Comparison of ENCODE assay signal across 12 cellular contexts in genomic region chr22:23233084-23233501, GRCh38. TPM values are rescaled to one million over a fixed set of nuclear protein-coding genes. Genes with fewer than 3 reads are reported as not detected.
DNase-seq lines count a peak whose midpoint lies in the region; ATAC-seq, FAIRE-seq and TF ChIP-seq lines count a peak whose summit lies in the region.
"Had no signal": no experiment of that assay in that cellular context is flagged by ENCODE, and none has a peak within 500 bp of the region (broad histone marks: within the 10 kb centered on the region; RNA-seq: fewer than 3 reads in every experiment).

No MANE protein-coding gene starts in this region.

- CTCF ChIA-PET in activated CD4-positive, alpha-beta T cell treated with anti-CD3 and anti-CD28 coated beads for 36 hours (lab: Charles Lee) = interaction anchor here (2.0 kb wide), 1 partner anchor 15 kb away, joined by 11 read pairs; no protein-coding TSS in a partner anchor

- no peak for TF ChIP-seq POLR2A in adrenal gland (IDR thresholded peaks at IDR 0.05)

- H4K91ac ChIP-seq in trophoblast cell (ENCODE audit: low read depth, low read length) = no peak overlapping the region

- no CpG with 5 or more reads among the region's 10 CpGs for WGBS in trophoblast cell (ENCODE audit: extremely low coverage, insufficient coverage, insufficient read length)
- 51 to 90% (median 71%) methylated on average over 6 to 10 of the region's 10 CpGs for WGBS in adrenal gland, 4 donors

- H3K4me3 ChIP-seq in SJCRH30 (no peak overlapping the region), fibroblast of pulmonary artery (replicated peaks; ENCODE audit: low read depth, low read length) (no peak overlapping the region), trophoblast cell (ENCODE audit: low read depth, low read length) (no peak overlapping the region), adrenal gland (no peak overlapping the region)
- H3K4me3 ChIP-seq: MG63 had no signal

- H3K4me1 ChIP-seq in SJCRH30 (peaks cover 55% of the 10 kb centered on the region), trophoblast cell (ENCODE audit: control insufficient read depth in 1 of 2, insufficient read depth in 2 of 2, low read length in 2 of 2) (peaks cover 9 to 17% of the 10 kb centered on the region in 2 experiments), adrenal gland (replicated peaks in 1 of 2) (peaks cover 0 to 22% of the 10 kb centered on the region in 2 donors)

- no peaks in the 10 kb centered on the region for H3K27me3 Mint-ChIP-seq in activated CD4-positive, alpha-beta T cell treated with anti-CD3 and anti-CD28 coated beads for 36 hours

- no peak overlapping the region for H4K8ac ChIP-seq in trophoblast cell (ENCODE audit: low read depth, low read length)

- H3K9me3 Mint-ChIP-seq in activated CD4-positive, alpha-beta T cell treated with anti-CD3 and anti-CD28 coated beads for 36 hours (ENCODE audit: low read depth) = peaks cover 16% of the 10 kb centered on the region

- H3K9me3 ChIP-seq in SJCRH30 (replicated peaks) (0 out of 2 replicates have a peak, but pooled peaks cover 3% of the 10 kb centered on the region), trophoblast cell (ENCODE audit: insufficient read depth, low read depth, low read length) (no peaks in the 10 kb centered on the region), adrenal gland (replicated peaks in 1 of 3) (peaks cover 0 to 16% (median 10%) of the 10 kb centered on the region in 3 donors)

- H3K4me3 Mint-ChIP-seq in activated CD4-positive, alpha-beta T cell treated with anti-CD3 and anti-CD28 coated beads for 36 hours = no peak overlapping the region

- no peak overlapping the region for H2AK5ac ChIP-seq in trophoblast cell (ENCODE audit: low read length)

- H3K36me3 Mint-ChIP-seq in activated CD4-positive, alpha-beta T cell treated with anti-CD3 and anti-CD28 coated beads for 36 hours (ENCODE audit: low read depth) = peaks cover 39% of the 10 kb centered on the region

- FAIRE-seq in RCC 7860 (lab: Jason Lieb, UNC) = no peak
- FAIRE-seq: islet of Langerhans had no signal

- ATAC-seq in activated CD4-positive, alpha-beta T cell treated with anti-CD3 and anti-CD28 coated beads for 36 hours = no peak

- H3K23ac ChIP-seq in trophoblast cell (ENCODE audit: low read length) = no peak overlapping the region

- peak; percentile 16 for TF ChIP-seq CTCF in fibroblast of pulmonary artery (IDR thresholded peaks at IDR 0.05; ENCODE audit: low read length, missing control alignments)
- no peak for TF ChIP-seq CTCF in adrenal gland (IDR thresholded peaks at IDR 0.05)

- intact Hi-C loops in activated CD4-positive, alpha-beta T cell treated with anti-CD3 and anti-CD28 coated beads for 36 hours (cut with DNase I, micrococcal nuclease) = no loop called here
- intact Hi-C loops in adrenal gland (cut with DNase I) = no loop called here

- no peak overlapping the region for H3K14ac ChIP-seq in trophoblast cell (ENCODE audit: low read length)

- H3K36me3 ChIP-seq in SJCRH30 (peaks cover 8% of the 10 kb centered on the region; the same call in 1 of the 2 replicates), trophoblast cell (ENCODE audit: control insufficient read depth in 1 of 2, insufficient read depth in 2 of 2, low read length in 2 of 2) (peaks cover 3 to 12% of the 10 kb centered on the region in 2 experiments), adrenal gland (replicated peaks in 1 of 2) (no peaks in the 10 kb centered on the region)

- H2AFZ ChIP-seq in trophoblast cell (ENCODE audit: insufficient read depth, low read length, poor library complexity) = no peak overlapping the region

- peaks cover 19% of the 10 kb centered on the region for H3K79me2 ChIP-seq in trophoblast cell (ENCODE audit: control insufficient read depth, insufficient read depth, low read length, poor library complexity)

- no peak overlapping the region for H2BK12ac ChIP-seq in trophoblast cell (ENCODE audit: low read length)

- peak overlapping the region; percentile 29 for H3K4ac ChIP-seq in trophoblast cell (ENCODE audit: low read depth, low read length)

- POLR2A ChIA-PET in activated CD4-positive, alpha-beta T cell treated with anti-CD3 and anti-CD28 coated beads for 36 hours (lab: Charles Lee) = interaction anchor here (2.1 kb wide), 1 partner anchor 10 kb away, joined by 8 read pairs; no protein-coding TSS in a partner anchor

- no peak overlapping the region for H2BK5ac ChIP-seq in trophoblast cell (ENCODE audit: low read depth, low read length, poor library complexity)

- no peaks in the 10 kb centered on the region for H3K79me1 ChIP-seq in trophoblast cell (ENCODE audit: low read length)

- no peak overlapping the region for H3K4me2 ChIP-seq in trophoblast cell (ENCODE audit: low read length)

- H3K18ac ChIP-seq in trophoblast cell (ENCODE audit: low read length) = no peak overlapping the region

- no peak overlapping the region for H2BK120ac ChIP-seq in trophoblast cell (ENCODE audit: insufficient read depth, low read length, poor library complexity)

- H3K27ac Mint-ChIP-seq in activated CD4-positive, alpha-beta T cell treated with anti-CD3 and anti-CD28 coated beads for 36 hours = peak overlapping the region; percentile 59

- H3K27ac ChIP-seq in SJCRH30 = peak overlapping the region; percentile 87
- H3K27ac ChIP-seq in trophoblast cell (ENCODE audit: low read depth, low read length) = no peak overlapping the region
- no peak overlapping the region for H3K27ac ChIP-seq in adrenal gland

- H4K12ac ChIP-seq in trophoblast cell (ENCODE audit: low read depth, low read length) = no peak overlapping the region

- H3K27me3 ChIP-seq in SJCRH30 = no peaks in the 10 kb centered on the region
- H3K27me3 ChIP-seq in trophoblast cell (ENCODE audit: insufficient read depth, low read length) = no peaks in the 10 kb centered on the region
- no peaks in the 10 kb centered on the region for H3K27me3 ChIP-seq in adrenal gland
- H3K27me3 ChIP-seq: MG63 had no signal

- H3K4me1 Mint-ChIP-seq in activated CD4-positive, alpha-beta T cell treated with anti-CD3 and anti-CD28 coated beads for 36 hours = peaks cover 65% of the 10 kb centered on the region

- DNase-seq in activated CD4-positive, alpha-beta T cell treated with anti-CD3 and anti-CD28 coated beads for 36 hours = no peak
- DNase-seq in activated CD4-positive, alpha-beta T cell treated with anti-CD3 and anti-CD28 coated beads, Interleukin-2, amount 50 U/mL, for 4 hours = no peak
- peak; percentile 47 to 60 for DNase-seq in SJCRH30
- peak; percentile 46 for DNase-seq in fibroblast of pulmonary artery (ENCODE audit: low read depth)
- DNase-seq in trophoblast cell = no peak
- DNase-seq in Ammon's horn (ENCODE audit: low spot score) = no peak
- no peak for DNase-seq in RCC 7860 (ENCODE audit: low spot score)
- DNase-seq in adrenal gland = no peak
- DNase-seq: 8988T, DND-41 had no signal

- no peak overlapping the region for H3K9ac ChIP-seq in trophoblast cell (ENCODE audit: low read length)

RNA-seq across cellular contexts. Expression of gene BCR, which starts 52.8 kb away (rescaled TPM):
- 10 to 100 TPM; 45.5 to 58.0 TPM for total RNA-seq in activated CD4-positive, alpha-beta T cell treated with anti-CD3 and anti-CD28 coated beads for 36 hours
- 24.9 and 27.2 TPM in 2 replicates for total RNA-seq in SJCRH30 (2014; rRNA removed; shearing (Covaris generic))
- polyA plus RNA-seq in trophoblast cell (2013) = 49.8 and 53.0 TPM in 2 replicates
- 10 to 100 TPM; 37.4 to 64.3 (median 50.6) TPM for total RNA-seq in adrenal gland
- 10 to 100 TPM; 18.7 to 26.5 (median 23.7) TPM for polyA plus RNA-seq in adrenal gland

Comparison
In these comparisons a context has a peak if more than half of its experiments do, and no peak if none do; other contexts are left out.
1. DNase-seq: peak in SJCRH30 (2 of 2) and fibroblast of pulmonary artery (single experiment); none in activated CD4-positive, alpha-beta T cell treated with anti-CD3 and anti-CD28 coated beads for 36 hours (single experiment), activated CD4-positive, alpha-beta T cell treated with anti-CD3 and anti-CD28 coated beads, Interleukin-2, amount 50 U/mL, for 4 hours (0 of 2), trophoblast cell (0 of 2), Ammon's horn (single experiment), RCC 7860 (single experiment) and adrenal gland (0 of 7).